ENCODE assay signal across 2 cellular contexts in the genomic region with DNA sequence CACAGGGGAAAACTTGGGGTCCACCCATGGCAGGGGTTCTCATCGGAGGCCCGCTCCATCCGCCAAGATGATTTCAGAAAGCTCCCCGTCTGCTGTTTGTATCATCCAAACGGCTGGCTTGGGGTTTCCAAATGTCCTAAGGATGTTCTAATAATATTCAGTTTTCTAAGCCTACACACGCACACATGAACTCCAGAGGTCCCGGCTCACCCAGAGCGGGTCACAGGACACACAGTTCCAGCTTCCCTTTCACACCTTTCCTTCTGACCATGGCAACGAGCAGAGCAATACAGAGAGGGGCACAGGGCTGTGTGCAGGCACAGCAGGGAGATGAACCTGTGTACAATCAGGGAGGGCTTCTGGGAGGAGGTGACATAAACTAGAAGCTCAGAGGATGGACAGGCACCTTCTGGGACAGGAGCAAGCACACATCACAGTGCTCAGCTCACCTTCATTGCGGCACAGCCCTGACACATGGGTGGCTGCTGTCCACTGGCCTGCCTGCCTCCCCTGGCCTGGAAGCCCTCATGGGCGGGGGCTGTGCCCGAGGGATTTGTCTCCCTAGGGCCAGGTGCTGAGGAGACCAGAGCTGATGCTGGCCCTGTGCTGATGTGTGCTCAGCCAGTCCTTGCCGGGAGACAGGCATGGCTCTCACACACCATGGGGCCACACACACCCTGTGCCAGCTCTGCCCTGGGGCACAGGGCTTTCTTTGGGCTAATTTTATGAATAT.
TF ChIP-seq lines count a peak whose summit lies in the region.

No MANE protein-coding gene starts in this region.

TF ChIP-seq in A549, 52 proteins besides CTCF, POLR2A, EP300 and RAD21:
- TF ChIP-seq, protein P1, sequence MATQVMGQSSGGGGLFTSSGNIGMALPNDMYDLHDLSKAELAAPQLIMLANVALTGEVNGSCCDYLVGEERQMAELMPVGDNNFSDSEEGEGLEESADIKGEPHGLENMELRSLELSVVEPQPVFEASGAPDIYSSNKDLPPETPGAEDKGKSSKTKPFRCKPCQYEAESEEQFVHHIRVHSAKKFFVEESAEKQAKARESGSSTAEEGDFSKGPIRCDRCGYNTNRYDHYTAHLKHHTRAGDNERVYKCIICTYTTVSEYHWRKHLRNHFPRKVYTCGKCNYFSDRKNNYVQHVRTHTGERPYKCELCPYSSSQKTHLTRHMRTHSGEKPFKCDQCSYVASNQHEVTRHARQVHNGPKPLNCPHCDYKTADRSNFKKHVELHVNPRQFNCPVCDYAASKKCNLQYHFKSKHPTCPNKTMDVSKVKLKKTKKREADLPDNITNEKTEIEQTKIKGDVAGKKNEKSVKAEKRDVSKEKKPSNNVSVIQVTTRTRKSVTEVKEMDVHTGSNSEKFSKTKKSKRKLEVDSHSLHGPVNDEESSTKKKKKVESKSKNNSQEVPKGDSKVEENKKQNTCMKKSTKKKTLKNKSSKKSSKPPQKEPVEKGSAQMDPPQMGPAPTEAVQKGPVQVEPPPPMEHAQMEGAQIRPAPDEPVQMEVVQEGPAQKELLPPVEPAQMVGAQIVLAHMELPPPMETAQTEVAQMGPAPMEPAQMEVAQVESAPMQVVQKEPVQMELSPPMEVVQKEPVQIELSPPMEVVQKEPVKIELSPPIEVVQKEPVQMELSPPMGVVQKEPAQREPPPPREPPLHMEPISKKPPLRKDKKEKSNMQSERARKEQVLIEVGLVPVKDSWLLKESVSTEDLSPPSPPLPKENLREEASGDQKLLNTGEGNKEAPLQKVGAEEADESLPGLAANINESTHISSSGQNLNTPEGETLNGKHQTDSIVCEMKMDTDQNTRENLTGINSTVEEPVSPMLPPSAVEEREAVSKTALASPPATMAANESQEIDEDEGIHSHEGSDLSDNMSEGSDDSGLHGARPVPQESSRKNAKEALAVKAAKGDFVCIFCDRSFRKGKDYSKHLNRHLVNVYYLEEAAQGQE (IDR thresholded peaks at IDR 0.05): no peak
- TF ChIP-seq FOSB (CRISPR knock-in tag; IDR thresholded peaks at IDR 0.05): no peak
- TF ChIP-seq ZFP36 (IDR thresholded peaks at IDR 0.05; ENCODE audit: borderline replicate concordance, partially characterized antibody): peak; percentile 94
- TF ChIP-seq EHMT2 (IDR thresholded peaks at IDR 0.05; ENCODE audit: low read depth): no peak
- TF ChIP-seq FOSL2 (IDR thresholded peaks at IDR 0.05): no peak
- no peak for TF ChIP-seq FOSL2 (CRISPR knock-in tag; IDR thresholded peaks at IDR 0.05)

TF ChIP-seq in K562, 482 proteins besides CTCF, POLR2A, EP300 and RAD21:
- TF ChIP-seq RCOR1 (IDR thresholded peaks at IDR 0.05; ENCODE audit: borderline replicate concordance in 1 of 2, low read depth in 2 of 2, low read length in 2 of 2) (no peak), RBM25 (IDR thresholded peaks at IDR 0.05; ENCODE audit: low read depth, low read length, severe bottlenecking) (peak; percentile 88), KAT2B (IDR thresholded peaks at IDR 0.05; ENCODE audit: low read depth, low read length) (no peak), ZFP36 (IDR thresholded peaks at IDR 0.05; ENCODE audit: low read depth, low read length, partially characterized antibody) (peak; percentile 98), ERF (CRISPR knock-in tag; IDR thresholded peaks at IDR 0.05) (no peak), PPARD (CRISPR knock-in tag; IDR thresholded peaks at IDR 0.05) (no peak), ZNF436 (CRISPR knock-in tag; IDR thresholded peaks at IDR 0.05) (0 out of 2 replicates have a peak, but pooled peaks have one; percentile 54), SMARCA5 (IDR thresholded peaks at IDR 0.05) (peak; percentile 45; the same call in 1 of the 2 replicates)
- TF ChIP-seq, protein P2, sequence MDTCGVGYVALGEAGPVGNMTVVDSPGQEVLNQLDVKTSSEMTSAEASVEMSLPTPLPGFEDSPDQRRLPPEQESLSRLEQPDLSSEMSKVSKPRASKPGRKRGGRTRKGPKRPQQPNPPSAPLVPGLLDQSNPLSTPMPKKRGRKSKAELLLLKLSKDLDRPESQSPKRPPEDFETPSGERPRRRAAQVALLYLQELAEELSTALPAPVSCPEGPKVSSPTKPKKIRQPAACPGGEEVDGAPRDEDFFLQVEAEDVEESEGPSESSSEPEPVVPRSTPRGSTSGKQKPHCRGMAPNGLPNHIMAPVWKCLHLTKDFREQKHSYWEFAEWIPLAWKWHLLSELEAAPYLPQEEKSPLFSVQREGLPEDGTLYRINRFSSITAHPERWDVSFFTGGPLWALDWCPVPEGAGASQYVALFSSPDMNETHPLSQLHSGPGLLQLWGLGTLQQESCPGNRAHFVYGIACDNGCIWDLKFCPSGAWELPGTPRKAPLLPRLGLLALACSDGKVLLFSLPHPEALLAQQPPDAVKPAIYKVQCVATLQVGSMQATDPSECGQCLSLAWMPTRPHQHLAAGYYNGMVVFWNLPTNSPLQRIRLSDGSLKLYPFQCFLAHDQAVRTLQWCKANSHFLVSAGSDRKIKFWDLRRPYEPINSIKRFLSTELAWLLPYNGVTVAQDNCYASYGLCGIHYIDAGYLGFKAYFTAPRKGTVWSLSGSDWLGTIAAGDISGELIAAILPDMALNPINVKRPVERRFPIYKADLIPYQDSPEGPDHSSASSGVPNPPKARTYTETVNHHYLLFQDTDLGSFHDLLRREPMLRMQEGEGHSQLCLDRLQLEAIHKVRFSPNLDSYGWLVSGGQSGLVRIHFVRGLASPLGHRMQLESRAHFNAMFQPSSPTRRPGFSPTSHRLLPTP (IDR thresholded peaks at IDR 0.05; ENCODE audit: borderline replicate concordance, extremely low read depth, insufficient read length): peak; percentile 14
